Comparison of ENCODE assay signal across 8 cellular contexts in the genomic region with DNA sequence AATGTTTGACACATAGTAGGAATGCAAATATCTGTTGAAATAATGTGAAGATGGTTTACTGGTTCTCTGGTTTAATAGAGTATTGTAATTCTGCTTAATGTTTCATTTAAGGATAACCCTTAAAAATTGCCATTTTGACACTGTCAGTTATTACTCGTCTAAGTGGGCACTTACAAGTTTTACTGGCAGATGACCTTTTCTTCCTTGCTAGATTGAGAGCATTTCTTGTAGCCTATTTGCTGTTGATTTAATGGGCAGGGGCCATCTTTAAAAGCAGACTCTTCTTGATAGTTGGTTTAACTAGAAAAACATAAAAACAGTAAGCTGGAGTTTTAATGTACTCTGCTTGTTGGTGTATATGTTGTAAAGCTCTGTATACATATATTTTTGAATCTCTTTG. TPM values are rescaled to one million over a fixed set of nuclear protein-coding genes. Genes with fewer than 3 reads are reported as not detected.
DNase-seq lines count a peak whose midpoint lies in the region; ATAC-seq and TF ChIP-seq lines count a peak whose summit lies in the region.

No MANE protein-coding gene starts in this region.

- peaks cover 0 to 28% (median 0%) of the 10 kb centered on the region in 3 donors for H3K36me3 Mint-ChIP-seq in CD8-positive, alpha-beta memory T cell
- H3K36me3 Mint-ChIP-seq in chondrocyte (ENCODE audit: low read depth) (peaks cover 8% of the 10 kb centered on the region), neural crest cell (ENCODE audit: low read depth) (no peaks in the 10 kb centered on the region)

- peaks cover 17% of the 10 kb centered on the region for H3K4me1 ChIP-seq in CD8-positive, alpha-beta memory T cell (ENCODE audit: insufficient read depth, low read length)

- H3K36me3 ChIP-seq in CD8-positive, alpha-beta memory T cell (ENCODE audit: insufficient read depth, low read length) = no peaks in the 10 kb centered on the region

- H3K27ac ChIP-seq in CD8-positive, alpha-beta memory T cell (ENCODE audit: low read depth, low read length) = peak overlapping the region; percentile 83

- POLR2A ChIA-PET in CD8-positive, alpha-beta memory T cell (lab: Charles Lee) = no interaction called here

- peak overlapping the region; percentile 94 to 99 (median 98) for H3K4me3 Mint-ChIP-seq in CD8-positive, alpha-beta memory T cell
- H3K4me3 Mint-ChIP-seq in chondrocyte (ENCODE audit: unreplicated experiment) (peak overlapping the region; percentile 99), neural crest cell (peak overlapping the region; percentile 97)

- no peak for DNase-seq in CD8-positive, alpha-beta memory T cell
- no peak for DNase-seq in LNCaP clone FGC (ENCODE audit: low read depth)
- no peak for DNase-seq in chondrocyte (ENCODE audit: low spot score)
- no peak for DNase-seq in neural crest cell (ENCODE audit: low read depth, low spot score)
- DNase-seq in activated CD4-positive, alpha-beta T cell treated with anti-CD3 and anti-CD28 coated beads, Interleukin-2, amount 50 U/mL, for 1 hour = no peak
- DNase-seq in activated naive CD4-positive, alpha-beta T cell treated with anti-CD3 and anti-CD28 coated beads, Interleukin-2, amount 50 U/mL, for 16 hours = no peak
- no peak for DNase-seq in amniotic stem cell (lab: John Stamatoyannopoulos, UW)

- no peak for ATAC-seq in GM18870 (IDR thresholded peaks at IDR 0.05; ENCODE audit: unreplicated experiment)

- peak overlapping the region in 6 of 8 donors; percentile 92 to 94 (median 94) for H3K27ac Mint-ChIP-seq in CD8-positive, alpha-beta memory T cell
- H3K27ac Mint-ChIP-seq in chondrocyte (ENCODE audit: unreplicated experiment) = peak overlapping the region; percentile 100
- no peak overlapping the region for H3K27ac Mint-ChIP-seq in neural crest cell (ENCODE audit: unreplicated experiment)

- peaks cover 30 to 55% (median 53%) of the 10 kb centered on the region in 3 donors for H3K4me1 Mint-ChIP-seq in CD8-positive, alpha-beta memory T cell
- H3K4me1 Mint-ChIP-seq in chondrocyte (ENCODE audit: low read depth) = peaks cover 52% of the 10 kb centered on the region
- peaks cover 25% of the 10 kb centered on the region for H3K4me1 Mint-ChIP-seq in neural crest cell

- H3K9me3 ChIP-seq in CD8-positive, alpha-beta memory T cell (ENCODE audit: low read length) = no peaks in the 10 kb centered on the region

- no peak for TF ChIP-seq CTCF in LNCaP clone FGC (IDR thresholded peaks at IDR 0.05; ENCODE audit: control insufficient read depth, extremely low read depth, insufficient read depth)
- TF ChIP-seq CTCF in chondrocyte (IDR thresholded peaks at IDR 0.05) = no peak
- no peak for TF ChIP-seq CTCF in neural crest cell (conservative IDR thresholded peaks at IDR 0.05)

- H3K9me3 Mint-ChIP-seq in CD8-positive, alpha-beta memory T cell = no peaks in the 10 kb centered on the region
- H3K9me3 Mint-ChIP-seq in chondrocyte (ENCODE audit: low read depth) = no peaks in the 10 kb centered on the region
- H3K9me3 Mint-ChIP-seq in neural crest cell = no peaks in the 10 kb centered on the region

- CTCF ChIA-PET in CD8-positive, alpha-beta memory T cell (lab: Charles Lee) = no interaction called here

- H3K27me3 ChIP-seq in CD8-positive, alpha-beta memory T cell (ENCODE audit: insufficient read depth, low read length, poor library complexity, severe bottlenecking) = no peaks in the 10 kb centered on the region

- H3K4me3 ChIP-seq in CD8-positive, alpha-beta memory T cell (ENCODE audit: low read length) = peak overlapping the region; percentile 88
- H3K4me3 ChIP-seq in LNCaP clone FGC (ENCODE audit: low read depth, low read length) = peak overlapping the region; percentile 91

- no peaks in the 10 kb centered on the region for H3K27me3 Mint-ChIP-seq in CD8-positive, alpha-beta memory T cell
- no peaks in the 10 kb centered on the region for H3K27me3 Mint-ChIP-seq in chondrocyte (ENCODE audit: low read depth)
- H3K27me3 Mint-ChIP-seq in neural crest cell (ENCODE audit: low read depth) = no peaks in the 10 kb centered on the region

RNA-seq across cellular contexts. Expression of a gene that starts 1.9 kb away (rescaled TPM):
- total RNA-seq in CD8-positive, alpha-beta memory T cell = 10 to 100 TPM; 22.7 to 25.3 TPM
- 24.9 TPM for polyA plus RNA-seq in CD8-positive, alpha-beta memory T cell
- total RNA-seq in chondrocyte (135 to 172 TPM (median 139 TPM) in 3 replicates), neural crest cell (27.9 and 29.9 TPM in 2 replicates)

RNA-seq across cellular contexts. Expression of a gene that starts 29.3 kb away (rescaled TPM):
- total RNA-seq in CD8-positive, alpha-beta memory T cell = 1 to 10 TPM; 4.6 to 4.9 TPM
- 6.4 TPM for polyA plus RNA-seq in CD8-positive, alpha-beta memory T cell
- total RNA-seq in chondrocyte = 7.0 to 12.3 TPM (median 7.5 TPM) in 3 replicates
- total RNA-seq in neural crest cell = 17.6 and 20.4 TPM in 2 replicates
